9 cellular contexts compared by ENCODE assay signal in the genomic region with DNA sequence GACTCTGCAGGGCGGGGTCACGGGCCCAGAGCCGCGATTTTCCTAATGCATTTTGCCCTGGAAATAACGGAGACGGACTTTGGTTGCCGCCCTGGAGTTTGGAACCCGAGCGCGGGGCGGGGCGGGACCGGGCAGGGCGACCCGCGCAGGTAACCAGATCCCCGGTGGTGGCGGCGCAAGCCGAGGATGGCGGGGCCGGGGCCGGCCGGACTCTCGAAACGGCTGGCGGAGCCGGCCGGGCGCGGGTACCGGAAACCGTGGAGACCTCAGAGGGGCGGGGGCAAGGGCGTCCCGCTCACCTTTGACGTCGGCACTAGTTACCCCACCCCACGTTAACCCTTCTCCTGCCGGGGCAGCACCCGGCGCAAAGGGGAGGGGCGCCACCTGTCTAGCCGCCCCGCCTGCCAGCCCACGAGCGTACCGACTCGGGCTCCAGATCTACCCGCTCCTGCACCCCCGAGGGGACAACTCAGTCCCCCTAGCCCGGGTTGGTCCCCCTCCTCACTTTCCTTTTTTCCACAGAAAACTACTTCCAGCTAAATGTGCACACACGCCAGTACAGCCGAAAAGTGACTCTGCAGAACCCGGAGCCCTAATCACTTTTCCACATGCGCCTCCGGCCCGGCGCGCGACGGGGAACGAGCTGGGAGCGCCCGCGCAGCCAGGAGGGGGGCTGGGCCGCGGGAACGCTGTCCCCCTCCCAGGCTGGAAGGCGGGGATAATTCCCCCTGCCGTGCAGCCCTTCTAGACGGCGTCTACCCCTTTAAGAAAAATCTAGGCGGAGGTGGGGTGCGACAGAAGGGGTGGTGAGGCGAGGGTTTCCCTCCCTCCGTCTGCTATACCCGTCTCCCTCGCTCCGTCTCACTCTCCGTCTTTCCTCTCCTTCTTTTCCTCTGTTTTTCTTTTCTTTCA. TPM values are rescaled to one million over a fixed set of nuclear protein-coding genes. Genes with fewer than 3 reads are reported as not detected.
DNase-seq lines count a peak whose midpoint lies in the region; ATAC-seq and TF ChIP-seq lines count a peak whose summit lies in the region.
"Had no signal": no experiment of that assay in that cellular context is flagged by ENCODE, and none has a peak within 500 bp of the region (broad histone marks: within the 10 kb centered on the region; RNA-seq: fewer than 3 reads in every experiment).

No MANE protein-coding gene starts in this region.

- H3K4me3 Mint-ChIP-seq in memory B cell (peak overlapping the region; percentile 78), type B pancreatic cell (peak overlapping the region; percentile 93)

- peak overlapping the region; percentile 49 for H3K4me3 ChIP-seq in choroid plexus epithelial cell (ENCODE audit: low read depth, low read length)

- ATAC-seq in memory B cell (ENCODE audit: low read depth): no peak
- ATAC-seq in HG03342 (IDR thresholded peaks at IDR 0.05; ENCODE audit: unreplicated experiment): no peak
- no peak for ATAC-seq in GM19328 (IDR thresholded peaks at IDR 0.05; ENCODE audit: unreplicated experiment)

- H3K27ac Mint-ChIP-seq in memory B cell (no peak overlapping the region), type B pancreatic cell (peak overlapping the region; percentile 68)

- H3K27me3 Mint-ChIP-seq in memory B cell: peaks cover 30% of the 10 kb centered on the region
- H3K27me3 Mint-ChIP-seq in type B pancreatic cell: peaks cover 68% of the 10 kb centered on the region

- peaks cover 5% of the 10 kb centered on the region for H3K9me3 Mint-ChIP-seq in memory B cell
- no peaks in the 10 kb centered on the region for H3K9me3 Mint-ChIP-seq in type B pancreatic cell

- no peak for TF ChIP-seq CTCF in choroid plexus epithelial cell (conservative IDR thresholded peaks at IDR 0.05; ENCODE audit: low read depth, low read length)
- no peak for TF ChIP-seq CTCF in type B pancreatic cell (conservative IDR thresholded peaks at IDR 0.05)

- DNase-seq in NCI-H1417 (lab: John Stamatoyannopoulos, UW) (peak in 2 of 3 experiments; percentile 54 to 61), NCI-H1417 treated with DMSO at 0.1 percent for 48 hours (lab: John Stamatoyannopoulos, UW) (no peak), NCI-H774 (lab: John Stamatoyannopoulos, UW) (peak; percentile 59), choroid plexus epithelial cell (ENCODE audit: low read depth) (no peak), memory B cell (ENCODE audit: low spot score in 2 of 2) (no peak), type B pancreatic cell (ENCODE audit: extremely low spot score, unreplicated experiment) (peak; percentile 80)

- H3K36me3 Mint-ChIP-seq in memory B cell (peaks cover 7% of the 10 kb centered on the region), type B pancreatic cell (no peaks in the 10 kb centered on the region)

- H3K4me1 Mint-ChIP-seq in memory B cell (peaks cover 25% of the 10 kb centered on the region), type B pancreatic cell (ENCODE audit: unreplicated experiment) (peaks cover 22% of the 10 kb centered on the region)

RNA-seq across cellular contexts. Expression of a gene that starts 2.7 kb away (rescaled TPM):
- 5.4 and 23.6 TPM in 2 replicates for total RNA-seq in type B pancreatic cell (ENCODE audit: low replicate concordance)
- total RNA-seq: T-helper 1 cell treated with Interleukin-12 subunit alpha and Interleukin-12 subunit beta and Interleukin-4 antibody, amounts not matched to agents 30 ng/mL and 1 ng/mL, for 36 hours had no signal

Comparison
In these comparisons a context has a peak if more than half of its experiments do, and no peak if none do; other contexts are left out.
1. DNase-seq: peak in NCI-H1417 (2 of 3), NCI-H774 (single experiment) and type B pancreatic cell (single experiment); none in NCI-H1417 treated with DMSO at 0.1 percent for 48 hours (single experiment), choroid plexus epithelial cell (single experiment) and memory B cell (0 of 2).